In genomic region chr13:53206455-53206854, GRCh38 we compare ENCODE assay signal across 11 cellular contexts.
DNase-seq lines count a peak whose midpoint lies in the region; ATAC-seq, FAIRE-seq and TF ChIP-seq lines count a peak whose summit lies in the region.
"Had no signal": no experiment of that assay in that cellular context is flagged by ENCODE, and none has a peak within 500 bp of the region (broad histone marks: within the 10 kb centered on the region; RNA-seq: fewer than 3 reads in every experiment).

No MANE protein-coding gene starts in this region.

- CTCF ChIA-PET in HepG2 (lab: Yijun Ruan, JAX; ENCODE audit: low intra/inter-chr PET ratio, low total read pairs): no interaction called here

- 11% methylated on average over 1 of the region's 1 CpG for WGBS in liver
- 0% methylated on average over 1 of the region's 1 CpG for WGBS in HepG2 (ENCODE audit: low lambda C conversion rate)

- H3K9me3 ChIP-seq in liver (ENCODE audit: control insufficient read depth in 4 of 4, low read length in 3 of 4) (no peaks in the 10 kb centered on the region), HepG2 (ENCODE audit: low read length) (no peaks in the 10 kb centered on the region)
- H3K9me3 ChIP-seq: mucosa of descending colon had no signal

- H2AFZ ChIP-seq in HepG2 (ENCODE audit: low read length): no peak overlapping the region

- no peaks in the 10 kb centered on the region for H3K79me2 ChIP-seq in HepG2 (ENCODE audit: insufficient read depth, low read length)

- H3K27me3 ChIP-seq in liver (ENCODE audit: control insufficient read depth in 4 of 4, insufficient read depth in 4 of 4, low read length in 3 of 4) (peaks cover 0 to 12% (median 4%) of the 10 kb centered on the region in 4 donors), HepG2 (ENCODE audit: control insufficient read depth in 1 of 2, insufficient read depth in 2 of 2, low read length in 2 of 2) (no peaks in the 10 kb centered on the region)

- no peak overlapping the region for H3K4me2 ChIP-seq in HepG2 (ENCODE audit: low read depth, low read length)

- peak; percentile 16 to 39 for TF ChIP-seq RAD21 in liver (IDR thresholded peaks at IDR 0.05)
- no peak for TF ChIP-seq RAD21 in HepG2 (CRISPR knock-in tag; IDR thresholded peaks at IDR 0.05)

- no peaks in the 10 kb centered on the region for H3K36me3 ChIP-seq in liver (ENCODE audit: control insufficient read depth in 4 of 4, insufficient read depth in 3 of 4, low read depth in 1 of 4, low read length in 3 of 4)
- no peaks in the 10 kb centered on the region for H3K36me3 ChIP-seq in HepG2 (replicated peaks in 1 of 2; ENCODE audit: control insufficient read depth in 1 of 2, insufficient read depth in 2 of 2, low read length in 2 of 2)

- H3K4me1 ChIP-seq in liver (ENCODE audit: control insufficient read depth in 4 of 4, insufficient read depth in 4 of 4, low read length in 3 of 4): peaks cover 0 to 3% (median 0%) of the 10 kb centered on the region in 4 donors
- H3K4me1 ChIP-seq in HepG2 (ENCODE audit: insufficient read depth, low read length): no peaks in the 10 kb centered on the region

- DNase-seq in HepG2 (ENCODE audit: low spot score): no peak
- peak; percentile 27 for DNase-seq in NCI-H526 treated with DMSO at 0.1 percent for 48 hours (lab: John Stamatoyannopoulos, UW)
- peak; percentile 8 for DNase-seq in epithelial cell of esophagus (ENCODE audit: low read depth)
- DNase-seq in activated gamma-delta T cell (lab: John Stamatoyannopoulos, UW): no peak
- no peak for DNase-seq in activated naive CD4-positive, alpha-beta T cell treated with Interleukin-2 at 50 U/mL for 16 hours
- DNase-seq: DMS79 treated with DMSO at 0.1 percent for 48 hours, mucosa of descending colon had no signal

- TF ChIP-seq EP300 in HepG2 (IDR thresholded peaks at IDR 0.05; ENCODE audit: low read depth in 2 of 2, low read length in 2 of 2) (no peak), HepG2 (CRISPR knock-in tag; IDR thresholded peaks at IDR 0.05; ENCODE audit: borderline replicate concordance) (no peak)

- H3K27ac ChIP-seq in liver (ENCODE audit: low read depth in 1 of 2, low read length in 2 of 2) (no peak overlapping the region), HepG2 (ENCODE audit: extremely low read length, insufficient read depth, low read length) (no peak overlapping the region)

- intact Hi-C loops in HepG2 (cut with micrococcal nuclease; ENCODE audit: unreplicated experiment): no loop called here

- no peak for TF ChIP-seq POLR2A in HepG2 (IDR thresholded peaks at IDR 0.05; ENCODE audit: insufficient read depth in 1 of 2, low read depth in 2 of 2, low read length in 2 of 2)

- no peak for FAIRE-seq in HepG2 (lab: Jason Lieb, UNC)
- FAIRE-seq: endometrium had no signal

- H3K9ac ChIP-seq in liver (ENCODE audit: low read depth in 1 of 2, low read length in 2 of 2) (no peak overlapping the region), HepG2 (ENCODE audit: insufficient read depth, low read depth, low read length) (no peak overlapping the region)

- BruUV-seq in HepG2 (replicated peaks; lab: Mats Ljungman, UMichigan): no TSS peak

- peak; percentile 34 for TF ChIP-seq CTCF in liver (IDR thresholded peaks at IDR 0.05; ENCODE audit: low read depth, low read length, missing input control)
- TF ChIP-seq CTCF in HepG2 (CRISPR knock-in tag; IDR thresholded peaks at IDR 0.05): no peak
- peak; percentile 43 for TF ChIP-seq CTCF in epithelial cell of esophagus (IDR thresholded peaks at IDR 0.05; ENCODE audit: insufficient read depth, low read depth, low read length, missing control alignments)

- H3K4me3 ChIP-seq in liver (ENCODE audit: low read depth in 1 of 3, low read length in 3 of 3) (no peak overlapping the region), HepG2 (replicated peaks in 1 of 3; ENCODE audit: insufficient read depth in 1 of 3, low read depth in 2 of 3, low read length in 3 of 3) (no peak overlapping the region), epithelial cell of esophagus (ENCODE audit: low read length) (no peak overlapping the region)
- H3K4me3 ChIP-seq: mucosa of descending colon had no signal

- in situ Hi-C loops in HepG2 (cut with HindIII; ENCODE audit: extremely low pct_ligation_motif_present, low pct_unique_long_range_greater_than_20kb): no loop called here

- no peaks in the 10 kb centered on the region for H4K20me1 ChIP-seq in HepG2 (ENCODE audit: insufficient read depth, low read length)

- POLR2A ChIA-PET in HepG2 (lab: Yijun Ruan, JAX): no interaction called here

- ATAC-seq in HepG2 (no peak), GM18909 (IDR thresholded peaks at IDR 0.05; ENCODE audit: poor library complexity, unreplicated experiment) (no peak), GM19455 (IDR thresholded peaks at IDR 0.05; ENCODE audit: unreplicated experiment) (no peak)
- ATAC-seq: mucosa of descending colon had no signal

TF ChIP-seq in liver, 16 proteins besides CTCF, POLR2A, EP300 and RAD21:
- TF ChIP-seq ZBTB33 (IDR thresholded peaks at IDR 0.05) (no peak), HNF4G (IDR thresholded peaks at IDR 0.05) (no peak), EGR1 (IDR thresholded peaks at IDR 0.05; ENCODE audit: low read depth in 2 of 2) (no peak)
TF ChIP-seq in liver: peak in this region for 0.

TF ChIP-seq in HepG2, 621 proteins besides CTCF, POLR2A, EP300 and RAD21:
- no peak for TF ChIP-seq HOXA3 (CRISPR knock-in tag; IDR thresholded peaks at IDR 0.05)
- no peak for TF ChIP-seq ZNF510 (CRISPR knock-in tag; IDR thresholded peaks at IDR 0.05; ENCODE audit: low read depth)
- TF ChIP-seq GPBP1L1 (CRISPR knock-in tag; IDR thresholded peaks at IDR 0.05): no peak
- TF ChIP-seq POLR2G (IDR thresholded peaks at IDR 0.05; ENCODE audit: low read depth, low read length): no peak

Comparison
In these comparisons a context has a peak if more than half of its experiments do, and no peak if none do; other contexts are left out.
1. DNase-seq: peak in NCI-H526 treated with DMSO at 0.1 percent for 48 hours (single experiment) and epithelial cell of esophagus (single experiment); none in HepG2 (single experiment), activated gamma-delta T cell (single experiment) and activated naive CD4-positive, alpha-beta T cell treated with Interleukin-2 at 50 U/mL for 16 hours (single experiment).